24 cellular contexts compared by ENCODE assay signal in genomic region chr19:56868446-56868845, GRCh38.
"Had no signal": no experiment of that assay in that cellular context is flagged by ENCODE, and none has a peak within 500 bp of the region (broad histone marks: within the 10 kb centered on the region; RNA-seq: fewer than 3 reads in every experiment).

No MANE protein-coding gene starts in this region.

- H3K27ac ChIP-seq: stomach, suprapubic skin, testis, thoracic aorta, thyroid gland, tibial artery, tibial nerve, transverse colon, upper lobe of left lung, upper lobe of right lung, uterus, vagina had no signal

- DNase-seq: stimulated activated CD4-positive, alpha-beta T cell treated with anti-CD3 and anti-CD28 coated beads, Interleukin-2, amount 100 ng/mL, for 48 hours; stimulated activated CD4-positive, alpha-beta T cell treated with anti-CD3 and anti-CD28 coated beads, Interleukin-4, amount 100 ng/mL, for 1 hour; stimulated activated CD4-positive, alpha-beta T cell treated with anti-CD3 and anti-CD28 coated beads, Interleukin-4, amount 100 ng/mL, for 24 hours; stimulated activated CD4-positive, alpha-beta T cell treated with anti-CD3 and anti-CD28 coated beads, Interleukin-4, amount 100 ng/mL, for 4 hours; stimulated activated CD8-positive, alpha-beta memory T cell treated with anti-CD3 and anti-CD28 coated beads, Interleukin-4, amount 100 ng/mL, for 48 hours; stimulated activated naive B cell treated with anti-CD40 and anti-IgM and Interleukin-4, amounts not matched to agents 10 μg/mL and 1 μg/mL and 100 μg/mL, for 72 hours; stimulated activated naive CD4-positive, alpha-beta T cell; stimulated activated naive CD4-positive, alpha-beta T cell treated with Interleukin-2 at 50 U/mL for 16 hours; stimulated activated naive CD8-positive, alpha-beta T cell treated with anti-CD3 and anti-CD28 coated beads, Interleukin-15, amount 100 ng/mL, for 72 hours; stimulated activated naive CD8-positive, alpha-beta T cell treated with anti-CD3 and anti-CD28 coated beads, Interleukin-15, Interleukin-2, amounts not matched to agents 100 U/mL and 50 U/mL, for 24 hours; stomach; substantia nigra; testis; thyroid gland; tibial artery; transverse colon; trophoblast cell; upper lobe of left lung; upper lobe of right lung; uterus had no signal
